ENCODE assay signal across 28 cellular contexts in genomic region chr3:56207913-56208312, GRCh38.
"Had no signal": no experiment of that assay in that cellular context is flagged by ENCODE, and none has a peak within 500 bp of the region (broad histone marks: within the 10 kb centered on the region; RNA-seq: fewer than 3 reads in every experiment).

No MANE protein-coding gene starts in this region.

- H3K36me3 ChIP-seq: breast epithelium, SJSA1 had no signal

- ATAC-seq: K562, Panc1, T-helper 17 cell had no signal

- DNase-seq: activated B cell treated with CpG ODN at 0.5 μM for 24 hours; activated CD4-positive, alpha-beta memory T cell treated with anti-CD3 and anti-CD28 coated beads, Interleukin-2, amount 10 ng/mL, durations not matched to agents 7 days and 5 days; activated CD4-positive, alpha-beta T cell treated with anti-CD3 and anti-CD28 coated beads for 1 hour; activated CD4-positive, alpha-beta T cell treated with anti-CD3 and anti-CD28 coated beads, Interleukin-2, amount 10 ng/mL, durations not matched to agents 24 days and 14 days; activated gamma-delta T cell treated with Interleukin-2 at 50 U/mL for 16 hours; activated naive CD4-positive, alpha-beta T cell treated with anti-CD3 and anti-CD28 coated beads, Interleukin-2, amount 10 ng/mL, durations not matched to agents 7 days and 5 days; activated naive CD8-positive, alpha-beta T cell treated with anti-CD3 and anti-CD28 coated beads for 36 hours; activated T-cell treated with anti-CD3 and anti-CD28 coated beads for 4 hours; activated T-cell treated with anti-CD3 and anti-CD28 coated beads, Interleukin-2, amount 50 U/mL, for 48 hours; caudate nucleus; Kasumi-1; NCI-H1048; NCI-H146; NCI-H187 treated with DMSO at 0.1 percent for 48 hours; NCI-H2081 treated with DMSO at 0.1 percent for 48 hours; NCI-H2227 treated with DMSO at 0.1 percent for 48 hours; NCI-H446 treated with DMSO at 0.1 percent for 48 hours; NCI-H524 treated with DMSO at 0.1 percent for 48 hours; NCI-H82; NK-92 treated with Interleukin-12 subunit alpha and Interleukin-12 subunit beta, amount 100 ng/mL, for 24 hours; OCI-M1; SHP77; T-helper 17 cell; T-helper 9 cell had no signal

- H3K9me3 ChIP-seq: SJSA1 had no signal

- H3K27ac ChIP-seq: breast epithelium, SJSA1 had no signal

- H3K4me1 ChIP-seq: breast epithelium, SJSA1 had no signal

- H3K4me3 ChIP-seq: breast epithelium, K562, SJSA1 had no signal

- H3K27me3 ChIP-seq: breast epithelium, SJSA1 had no signal
